In genomic region chr1:206803221-206803730, GRCh38 we compare ENCODE assay signal across 9 cellular contexts. TPM values are rescaled to one million over a fixed set of nuclear protein-coding genes. Genes with fewer than 3 reads are reported as not detected.
DNase-seq lines count a peak whose midpoint lies in the region; ATAC-seq, FAIRE-seq and TF ChIP-seq lines count a peak whose summit lies in the region.
"Had no signal": no experiment of that assay in that cellular context is flagged by ENCODE, and none has a peak within 500 bp of the region (broad histone marks: within the 10 kb centered on the region; RNA-seq: fewer than 3 reads in every experiment).

No MANE protein-coding gene starts in this region.

- H3K9me3 Mint-ChIP-seq in WTC11 = no peaks in the 10 kb centered on the region
- H3K9me3 Mint-ChIP-seq in effector memory CD8-positive, alpha-beta T cell = no peaks in the 10 kb centered on the region

- peak; percentile 96 for FAIRE-seq in GM18507 (lab: Jason Lieb, UNC)

- no peak for TF ChIP-seq POLR2A in thyroid gland (IDR thresholded peaks at IDR 0.05)

- no peaks in the 10 kb centered on the region for H3K4me1 Mint-ChIP-seq in WTC11
- peaks cover 33 to 41% of the 10 kb centered on the region in 2 donors for H3K4me1 Mint-ChIP-seq in effector memory CD8-positive, alpha-beta T cell (ENCODE audit: low read depth in 2 of 2)

- H3K27me3 ChIP-seq in thyroid gland = no peaks in the 10 kb centered on the region

- no peak overlapping the region for H3K4me3 ChIP-seq in thyroid gland (replicated peaks in 1 of 3)

- H3K36me3 ChIP-seq in thyroid gland = no peaks in the 10 kb centered on the region

- POLR2A ChIA-PET in WTC11 (lab: Charles Lee) = no interaction called here

- intact Hi-C loops in thyroid gland (cut with DNase I) = loop anchor here (10.0 kb wide), 1 partner anchor 102 kb away; no protein-coding TSS in a partner anchor

- H3K27ac ChIP-seq in thyroid gland = no peak overlapping the region

- DNase-seq in GM18507 (ENCODE audit: extremely low spot score, insufficient read length, low read depth) = peak; percentile 60
- no peak for DNase-seq in WTC11 (ENCODE audit: low spot score)
- DNase-seq in effector memory CD8-positive, alpha-beta T cell = peak; percentile 72 to 75 (median 72)
- DNase-seq in thyroid gland = peak; percentile 4 to 10
- DNase-seq in GM03348 (ENCODE audit: low spot score) = no peak
- DNase-seq in H4 (ENCODE audit: low spot score) = no peak
- no peak for DNase-seq in NCI-H345 treated with DMSO at 0.1 percent for 48 hours (lab: John Stamatoyannopoulos, UW; ENCODE audit: unreplicated experiment)
- DNase-seq: right cardiac atrium had no signal

- no peaks in the 10 kb centered on the region for H3K9me3 ChIP-seq in thyroid gland

- CTCF ChIA-PET in WTC11 (lab: Charles Lee) = interaction anchor here (0.7 to 1.2 kb wide), 2 partner anchors 63 to 68 kb away, joined by 3 read pairs; no protein-coding TSS in a partner anchor

- no peak overlapping the region for H3K27ac Mint-ChIP-seq in WTC11
- H3K27ac Mint-ChIP-seq in effector memory CD8-positive, alpha-beta T cell = peak overlapping the region; percentile 89 to 90

- peaks cover 2% of the 10 kb centered on the region; the same call in 1 of the 2 replicates for H3K27me3 Mint-ChIP-seq in WTC11 (ENCODE audit: low read depth)
- no peaks in the 10 kb centered on the region for H3K27me3 Mint-ChIP-seq in effector memory CD8-positive, alpha-beta T cell

- TF ChIP-seq CTCF in WTC11 (IDR thresholded peaks at IDR 0.05) (no peak), thyroid gland (IDR thresholded peaks at IDR 0.05) (no peak)

- H3K36me3 Mint-ChIP-seq in WTC11 = no peaks in the 10 kb centered on the region
- peaks cover 5% of the 10 kb centered on the region for H3K36me3 Mint-ChIP-seq in effector memory CD8-positive, alpha-beta T cell (ENCODE audit: insufficient read depth)

- H3K4me1 ChIP-seq in thyroid gland = no peaks in the 10 kb centered on the region

- ATAC-seq in HG02852 (IDR thresholded peaks at IDR 0.05; ENCODE audit: unreplicated experiment) (peak; percentile 98), WTC11 (peak; percentile 55; the same call in 1 of the 2 replicates)
- ATAC-seq in effector memory CD8-positive, alpha-beta T cell (replicated peaks) = peak; percentile 91

- no peak overlapping the region for H3K4me3 Mint-ChIP-seq in WTC11
- H3K4me3 Mint-ChIP-seq in effector memory CD8-positive, alpha-beta T cell = peak overlapping the region in 1 of 2 donors; percentile 42

- WGBS in thyroid gland, 2 donors = 83 to 92% methylated on average over 8 of the region's 8 CpGs

TF ChIP-seq in WTC11, 78 proteins besides CTCF, POLR2A, EP300 and RAD21:
- TF ChIP-seq GTF2I (CRISPR knock-in tag; conservative IDR thresholded peaks at IDR 0.05) (no peak), FOXP4 (CRISPR knock-in tag; IDR thresholded peaks at IDR 0.05) (no peak), GABPB1 (CRISPR knock-in tag; IDR thresholded peaks at IDR 0.05) (no peak), ATF1 (CRISPR knock-in tag; IDR thresholded peaks at IDR 0.05) (no peak), USF1 (CRISPR knock-in tag; IDR thresholded peaks at IDR 0.05) (no peak), OVOL2 (CRISPR knock-in tag; IDR thresholded peaks at IDR 0.05; ENCODE audit: borderline replicate concordance) (no peak), PRRX2 (CRISPR knock-in tag; IDR thresholded peaks at IDR 0.05) (no peak), ERG (CRISPR knock-in tag; IDR thresholded peaks at IDR 0.05) (no peak), TEAD1 (CRISPR knock-in tag; IDR thresholded peaks at IDR 0.05) (no peak)
- TF ChIP-seq, protein P1, sequence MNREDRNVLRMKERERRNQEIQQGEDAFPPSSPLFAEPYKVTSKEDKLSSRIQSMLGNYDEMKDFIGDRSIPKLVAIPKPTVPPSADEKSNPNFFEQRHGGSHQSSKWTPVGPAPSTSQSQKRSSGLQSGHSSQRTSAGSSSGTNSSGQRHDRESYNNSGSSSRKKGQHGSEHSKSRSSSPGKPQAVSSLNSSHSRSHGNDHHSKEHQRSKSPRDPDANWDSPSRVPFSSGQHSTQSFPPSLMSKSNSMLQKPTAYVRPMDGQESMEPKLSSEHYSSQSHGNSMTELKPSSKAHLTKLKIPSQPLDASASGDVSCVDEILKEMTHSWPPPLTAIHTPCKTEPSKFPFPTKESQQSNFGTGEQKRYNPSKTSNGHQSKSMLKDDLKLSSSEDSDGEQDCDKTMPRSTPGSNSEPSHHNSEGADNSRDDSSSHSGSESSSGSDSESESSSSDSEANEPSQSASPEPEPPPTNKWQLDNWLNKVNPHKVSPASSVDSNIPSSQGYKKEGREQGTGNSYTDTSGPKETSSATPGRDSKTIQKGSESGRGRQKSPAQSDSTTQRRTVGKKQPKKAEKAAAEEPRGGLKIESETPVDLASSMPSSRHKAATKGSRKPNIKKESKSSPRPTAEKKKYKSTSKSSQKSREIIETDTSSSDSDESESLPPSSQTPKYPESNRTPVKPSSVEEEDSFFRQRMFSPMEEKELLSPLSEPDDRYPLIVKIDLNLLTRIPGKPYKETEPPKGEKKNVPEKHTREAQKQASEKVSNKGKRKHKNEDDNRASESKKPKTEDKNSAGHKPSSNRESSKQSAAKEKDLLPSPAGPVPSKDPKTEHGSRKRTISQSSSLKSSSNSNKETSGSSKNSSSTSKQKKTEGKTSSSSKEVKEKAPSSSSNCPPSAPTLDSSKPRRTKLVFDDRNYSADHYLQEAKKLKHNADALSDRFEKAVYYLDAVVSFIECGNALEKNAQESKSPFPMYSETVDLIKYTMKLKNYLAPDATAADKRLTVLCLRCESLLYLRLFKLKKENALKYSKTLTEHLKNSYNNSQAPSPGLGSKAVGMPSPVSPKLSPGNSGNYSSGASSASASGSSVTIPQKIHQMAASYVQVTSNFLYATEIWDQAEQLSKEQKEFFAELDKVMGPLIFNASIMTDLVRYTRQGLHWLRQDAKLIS (CRISPR knock-in tag; IDR thresholded peaks at IDR 0.05; ENCODE audit: borderline replicate concordance) = no peak
- TF ChIP-seq, protein P2, sequence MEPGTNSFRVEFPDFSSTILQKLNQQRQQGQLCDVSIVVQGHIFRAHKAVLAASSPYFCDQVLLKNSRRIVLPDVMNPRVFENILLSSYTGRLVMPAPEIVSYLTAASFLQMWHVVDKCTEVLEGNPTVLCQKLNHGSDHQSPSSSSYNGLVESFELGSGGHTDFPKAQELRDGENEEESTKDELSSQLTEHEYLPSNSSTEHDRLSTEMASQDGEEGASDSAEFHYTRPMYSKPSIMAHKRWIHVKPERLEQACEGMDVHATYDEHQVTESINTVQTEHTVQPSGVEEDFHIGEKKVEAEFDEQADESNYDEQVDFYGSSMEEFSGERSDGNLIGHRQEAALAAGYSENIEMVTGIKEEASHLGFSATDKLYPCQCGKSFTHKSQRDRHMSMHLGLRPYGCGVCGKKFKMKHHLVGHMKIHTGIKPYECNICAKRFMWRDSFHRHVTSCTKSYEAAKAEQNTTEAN (CRISPR knock-in tag; IDR thresholded peaks at IDR 0.05) = no peak

RNA-seq across cellular contexts. Expression of gene IL10, which starts 31.0 kb away (rescaled TPM):
- total RNA-seq in WTC11 (2021) = not detected in 3 replicates
- 1 to 10 TPM in 3 of 4 donors, under 1 TPM in 1; 0.34 to 2.3 (median 1.6) TPM for total RNA-seq in thyroid gland
- total RNA-seq in H4 (2014; rRNA removed; shearing (Covaris generic)) = not detected in 2 replicates

RNA-seq across cellular contexts. Expression of gene IL19, which starts 32.7 kb away (rescaled TPM):
- not detected in 3 replicates for total RNA-seq in WTC11 (2021)
- total RNA-seq in thyroid gland = not detected
- not detected in 2 replicates for total RNA-seq in H4 (2014; rRNA removed; shearing (Covaris generic))
- total RNA-seq: right cardiac atrium had no signal

Comparison
In these comparisons a context has a peak if more than half of its experiments do, and no peak if none do; other contexts are left out.
1. DNase-seq: peak in GM18507 (single experiment), effector memory CD8-positive, alpha-beta T cell (3 of 3) and thyroid gland (2 of 2); none in WTC11 (single experiment), GM03348 (single experiment), H4 (single experiment) and NCI-H345 treated with DMSO at 0.1 percent for 48 hours (single experiment).
2. Peak in every context shown above with its lines, with median percentiles within 50 percentile points of each other: ATAC-seq.